19 cellular contexts compared by ENCODE assay signal in genomic region chr19:32830231-32831014, GRCh38. TPM values are rescaled to one million over a fixed set of nuclear protein-coding genes. Genes with fewer than 3 reads are reported as not detected.
DNase-seq lines count a peak whose midpoint lies in the region; ATAC-seq and TF ChIP-seq lines count a peak whose summit lies in the region.
"Had no signal": no experiment of that assay in that cellular context is flagged by ENCODE, and none has a peak within 500 bp of the region (broad histone marks: within the 10 kb centered on the region; RNA-seq: fewer than 3 reads in every experiment).

No MANE protein-coding gene starts in this region.

- POLR2A ChIA-PET in IMR-90 (lab: Charles Lee; ENCODE audit: unreplicated experiment) = no interaction called here

- no peaks in the 10 kb centered on the region for H3K36me3 Mint-ChIP-seq in immature natural killer cell

- no peaks in the 10 kb centered on the region for H3K9me1 ChIP-seq in IMR-90 (ENCODE audit: insufficient read depth, low read length)

- H3K27me3 Mint-ChIP-seq in immature natural killer cell (ENCODE audit: low read depth in 3 of 3) = peaks cover 0 to 4% (median 0%) of the 10 kb centered on the region in 3 donors
- H3K27me3 Mint-ChIP-seq: CD4-positive, alpha-beta T cell had no signal

- H3K18ac ChIP-seq in IMR-90 (ENCODE audit: low read depth, low read length) = no peak overlapping the region

- H2BK5ac ChIP-seq in IMR-90 (ENCODE audit: low read depth, low read length, poor library complexity, severe bottlenecking) = no peak overlapping the region

- H3K27me3 ChIP-seq in IMR-90 (ENCODE audit: control insufficient read depth, insufficient read depth, low read length) (peaks cover 3% of the 10 kb centered on the region; the same call in 1 of the 2 replicates), osteoblast (ENCODE audit: insufficient read depth, low read length) (no peaks in the 10 kb centered on the region), breast epithelium (no peaks in the 10 kb centered on the region)

- in situ Hi-C loops in IMR-90 (cut with MboI; ENCODE audit: low sequenced_read_pairs) = no loop called here

- no peak overlapping the region for H2BK20ac ChIP-seq in IMR-90 (ENCODE audit: low read depth, low read length)

- H3K23ac ChIP-seq in IMR-90 (ENCODE audit: low read depth, low read length) = no peak overlapping the region

- TF ChIP-seq RAD21 in IMR-90 (IDR thresholded peaks at IDR 0.05; ENCODE audit: low read length) = no peak

- H3K4me3 Mint-ChIP-seq in immature natural killer cell = no peak overlapping the region
- H3K4me3 Mint-ChIP-seq: nephron had no signal

- no peak overlapping the region for H3K4me3 ChIP-seq in IMR-90 (ENCODE audit: insufficient read depth, low read depth, low read length)
- no peak overlapping the region for H3K4me3 ChIP-seq in choroid plexus epithelial cell (ENCODE audit: low read depth, low read length)
- peak overlapping the region; percentile 11 for H3K4me3 ChIP-seq in osteoblast (ENCODE audit: insufficient read depth, low read length)
- H3K4me3 ChIP-seq in breast epithelium = no peak overlapping the region

- H3K79me1 ChIP-seq in IMR-90 (ENCODE audit: low read depth in 1 of 2, low read length in 2 of 2) = no peaks in the 10 kb centered on the region

- CTCF ChIA-PET in IMR-90 (lab: Yijun Ruan, JAX) = no interaction called here

- H4K8ac ChIP-seq in IMR-90 (ENCODE audit: low read depth in 2 of 2, low read length in 2 of 2) = no peak overlapping the region

- TF ChIP-seq CTCF in IMR-90 (conservative IDR thresholded peaks at IDR 0.05; ENCODE audit: low read depth, low read length) = no peak
- no peak for TF ChIP-seq CTCF in choroid plexus epithelial cell (conservative IDR thresholded peaks at IDR 0.05; ENCODE audit: low read depth, low read length)
- no peak for TF ChIP-seq CTCF in osteoblast (IDR thresholded peaks at IDR 0.05; ENCODE audit: extremely low read depth, low read depth, low read length)
- no peak for TF ChIP-seq CTCF in breast epithelium (IDR thresholded peaks at IDR 0.05)

- BruUV-seq in IMR-90 (replicated peaks; lab: Mats Ljungman, UMichigan) = no TSS peak

- H3K27ac ChIP-seq in IMR-90 (ENCODE audit: insufficient read depth, low read length) = no peak overlapping the region
- H3K27ac ChIP-seq in osteoblast (ENCODE audit: low read depth, low read length) = peak overlapping the region; percentile 58
- H3K27ac ChIP-seq in breast epithelium = no peak overlapping the region

- ATAC-seq in IMR-90 (ENCODE audit: low read depth) = peak; percentile 81
- ATAC-seq in HG03460 (IDR thresholded peaks at IDR 0.05; ENCODE audit: unreplicated experiment) = no peak
- ATAC-seq: left lobe of liver, right cardiac atrium had no signal

- H4K20me1 ChIP-seq in IMR-90 (ENCODE audit: insufficient read depth, low read length) (no peaks in the 10 kb centered on the region), osteoblast (ENCODE audit: insufficient read depth, low read length) (no peaks in the 10 kb centered on the region)

- no peaks in the 10 kb centered on the region for H3K4me1 Mint-ChIP-seq in immature natural killer cell
- H3K4me1 Mint-ChIP-seq: nephron had no signal

- H4K5ac ChIP-seq in IMR-90 (ENCODE audit: low read depth, low read length) = no peak overlapping the region

- TF ChIP-seq POLR2A in IMR-90 (IDR thresholded peaks at IDR 0.05; ENCODE audit: low read depth, low read length) (no peak), breast epithelium (IDR thresholded peaks at IDR 0.05) (no peak)

- WGBS in IMR-90 (ENCODE audit: extremely low coverage in 2 of 2, insufficient read length in 1 of 2), 2 experiments = 87% methylated on average over 3 of the region's 8 CpGs; no CpG with 5 or more reads in 1 of the 2 experiments

- DNase-seq in EL (peak; percentile 90), IMR-90 (peak; percentile 55), choroid plexus epithelial cell (ENCODE audit: low read depth) (peak; percentile 50), osteoblast (ENCODE audit: insufficient read length, low spot score, missing footprints) (peak; percentile 83), immature natural killer cell (no peak), RPMI8226 (no peak), breast epithelium (ENCODE audit: low spot score in 2 of 2) (no peak)
- DNase-seq: CD4-positive, alpha-beta T cell; effector CD8-positive, alpha-beta T cell; NCI-H2171 treated with DMSO at 0.1 percent for 48 hours; right cardiac atrium; stimulated activated CD4-positive, alpha-beta T cell treated with anti-CD3 and anti-CD28 coated beads, Interleukin-4, amount 100 ng/mL, for 4 hours; stimulated activated naive CD4-positive, alpha-beta T cell treated with Interleukin-2 at 50 U/mL for 16 hours had no signal

- no peak overlapping the region for H3K27ac Mint-ChIP-seq in immature natural killer cell
- H3K27ac Mint-ChIP-seq: activated T-cell treated with anti-CD3 and anti-CD28 coated beads, Interleukin-2, amount 50 U/mL, for 72 hours; CD4-positive, alpha-beta T cell; nephron had no signal

- H3K9me3 ChIP-seq in IMR-90 (ENCODE audit: control insufficient read depth, insufficient read depth, low read length) = no peaks in the 10 kb centered on the region
- no peaks in the 10 kb centered on the region for H3K9me3 ChIP-seq in osteoblast (ENCODE audit: low read depth, low read length)
- H3K9me3 ChIP-seq in breast epithelium = no peaks in the 10 kb centered on the region

- H2AK5ac ChIP-seq in IMR-90 (ENCODE audit: low read depth, low read length) = no peak overlapping the region

- dilution Hi-C loops in IMR-90 (cut with HindIII; ENCODE audit: low sequenced_read_pairs, unreplicated experiment) = no loop called here

- H2BK15ac ChIP-seq in IMR-90 (ENCODE audit: low read depth, low read length) = no peak overlapping the region

- intact Hi-C loops in IMR-90 (cut with micrococcal nuclease) = no loop called here
- intact Hi-C loops in breast epithelium (cut with DNase I; ENCODE audit: low total_unique reads) = no loop called here

- H2AFZ ChIP-seq in IMR-90 (replicated peaks; ENCODE audit: low read length, poor library complexity) = no peak overlapping the region
- peak overlapping the region; percentile 32 for H2AFZ ChIP-seq in osteoblast (ENCODE audit: low read length)

- no peak overlapping the region for H3K9ac ChIP-seq in IMR-90 (ENCODE audit: low read depth, low read length)

- no peaks in the 10 kb centered on the region for H3K79me2 ChIP-seq in osteoblast (ENCODE audit: insufficient read depth, low read length)

- H4K91ac ChIP-seq in IMR-90 (ENCODE audit: insufficient read depth, low read depth, low read length) = no peak overlapping the region

- no peak overlapping the region for H2BK120ac ChIP-seq in IMR-90 (ENCODE audit: low read depth, low read length)

- no peaks in the 10 kb centered on the region for H3K36me3 ChIP-seq in IMR-90 (ENCODE audit: control insufficient read depth, insufficient read depth, low read length)
- H3K36me3 ChIP-seq in osteoblast (ENCODE audit: insufficient read depth, low read length) = no peaks in the 10 kb centered on the region
- H3K36me3 ChIP-seq in breast epithelium = no peaks in the 10 kb centered on the region

- no peaks in the 10 kb centered on the region for H3K9me3 Mint-ChIP-seq in immature natural killer cell
- H3K9me3 Mint-ChIP-seq: activated T-cell treated with anti-CD3 and anti-CD28 coated beads, Interleukin-2, amount 50 U/mL, for 72 hours; CD4-positive, alpha-beta T cell; nephron had no signal

- H3K4ac ChIP-seq in IMR-90 (ENCODE audit: low read depth, low read length) = no peak overlapping the region

- no peaks in the 10 kb centered on the region for H3K4me1 ChIP-seq in IMR-90 (ENCODE audit: control insufficient read depth, insufficient read depth, low read length)
- H3K4me1 ChIP-seq in osteoblast (ENCODE audit: insufficient read depth, low read length) = peaks cover 8% of the 10 kb centered on the region
- no peaks in the 10 kb centered on the region for H3K4me1 ChIP-seq in breast epithelium

- no peak overlapping the region for H3K14ac ChIP-seq in IMR-90 (replicated peaks; ENCODE audit: low read depth, low read length)

- H3K4me2 ChIP-seq in IMR-90 (ENCODE audit: low read depth, low read length) (0 out of 2 replicates have a peak overlapping the region, but pooled peaks have one; percentile 10), osteoblast (ENCODE audit: insufficient read depth, low read length) (peak overlapping the region; percentile 80)

- no peak overlapping the region for H2AK9ac ChIP-seq in IMR-90 (replicated peaks; ENCODE audit: low read depth, low read length, poor library complexity)

- H3K56ac ChIP-seq in IMR-90 (ENCODE audit: extremely low read depth, insufficient read depth, low read length) = no peak overlapping the region

TF ChIP-seq in IMR-90, 13 proteins besides CTCF, POLR2A, EP300 and RAD21:
- TF ChIP-seq RFX5 (IDR thresholded peaks at IDR 0.05; ENCODE audit: low read depth, low read length) = no peak
- no peak for TF ChIP-seq CEBPB (IDR thresholded peaks at IDR 0.05; ENCODE audit: low read depth, low read length)
- TF ChIP-seq MXI1 (IDR thresholded peaks at IDR 0.05; ENCODE audit: borderline replicate concordance, low read depth, low read length) = no peak
- TF ChIP-seq MAZ (IDR thresholded peaks at IDR 0.05; ENCODE audit: borderline replicate concordance, low read depth, low read length) = no peak
- no peak for TF ChIP-seq NFE2L2 (IDR thresholded peaks at IDR 0.05; ENCODE audit: low read depth, low read length)
- no peak for TF ChIP-seq CHD1 (IDR thresholded peaks at IDR 0.05; ENCODE audit: low read depth, low read length)

RNA-seq across cellular contexts. Expression of gene SLC7A9, which starts 39.1 kb away (rescaled TPM):
- total RNA-seq in IMR-90 (2012; rRNA removed) (not detected in 2 replicates), osteoblast (under 0.01 and 0.59 TPM in 2 replicates), breast epithelium (under 1 TPM; 0.29 to 0.48 (median 0.33) TPM)
- polyA plus RNA-seq in IMR-90 (2012; rRNA removed) (not detected in 2 replicates), immature natural killer cell (not detected)
- not detected in 2 replicates for polyA plus RNA-seq in IMR-90 (2012; cell fraction: cytosol; rRNA removed)
- 0.18 and 0.37 TPM in 2 replicates for polyA plus RNA-seq in IMR-90 (2012; cell fraction: nucleus; rRNA removed; ENCODE audit: low replicate concordance)
- total RNA-seq: glomerular endothelial cell, OCI-LY7 had no signal

Comparison
In these comparisons a context has a peak if more than half of its experiments do, and no peak if none do; other contexts are left out.
1. DNase-seq: peak in EL (single experiment), IMR-90 (single experiment), choroid plexus epithelial cell (single experiment) and osteoblast (single experiment); none in immature natural killer cell (0 of 3), RPMI8226 (single experiment) and breast epithelium (0 of 2).